In genomic region chr17:32443827-32444300, GRCh38 we compare ENCODE assay signal across 8 cellular contexts. TPM values are rescaled to one million over a fixed set of nuclear protein-coding genes. Genes with fewer than 3 reads are reported as not detected.
A peak's percentile ranks its signal among the peaks of the same experiment; 100 is the strongest.
DNase-seq lines count a peak whose midpoint lies in the region; ATAC-seq and TF ChIP-seq lines count a peak whose summit lies in the region.

No MANE protein-coding gene starts in this region.

- intact Hi-C loops in left ventricle myocardium inferior (cut with micrococcal nuclease) = no loop called here

- H4K20me1 ChIP-seq in GM23338 (replicated peaks; ENCODE audit: insufficient read depth) = peaks cover 29% of the 10 kb centered on the region

- H3K27ac ChIP-seq in GM23338 (ENCODE audit: low read depth) (no peak overlapping the region), left ventricle myocardium inferior (replicated peaks) (no peak overlapping the region)

- no peaks in the 10 kb centered on the region for H3F3A ChIP-seq in GM23338 (replicated peaks; ENCODE audit: low read depth)

- peak in 1 of 2 experiments; percentile 77; a peak in 1 of 4 replicates for TF ChIP-seq CTCF in GM23338 (conservative IDR thresholded peaks at IDR 0.05; ENCODE audit: low read depth in 2 of 2)
- TF ChIP-seq CTCF in left ventricle myocardium inferior (IDR thresholded peaks at IDR 0.05; ENCODE audit: borderline replicate concordance) = no peak

- peaks cover 21% of the 10 kb centered on the region for H3K36me3 ChIP-seq in GM23338 (ENCODE audit: insufficient read depth)
- H3K36me3 ChIP-seq in left ventricle myocardium inferior = peaks cover 22% of the 10 kb centered on the region

- peak overlapping the region; percentile 77 for H3K4me2 ChIP-seq in GM23338

- H3K9me2 ChIP-seq in GM23338 (ENCODE audit: insufficient read depth) = no peaks in the 10 kb centered on the region

- H3K27ac Mint-ChIP-seq in GM23338 = no peak overlapping the region
- H3K27ac Mint-ChIP-seq in stimulated activated effector memory CD8-positive, alpha-beta T cell treated with anti-CD3 and anti-CD28 coated beads, Interleukin-12 subunit alpha, Interleukin-12 subunit beta, amount 100 ng/mL, for 72 hours = peak overlapping the region; percentile 87

- DNase-seq in GM23338 (ENCODE audit: low spot score) (no peak), left ventricle myocardium inferior (no peak), NCI-H1105 treated with DMSO at 0.1 percent for 48 hours (lab: John Stamatoyannopoulos, UW) (no peak), 8988T (no peak), NCI-H1105 (lab: John Stamatoyannopoulos, UW) (no peak), AG20443 (ENCODE audit: low spot score) (no peak)
- DNase-seq in stimulated activated effector memory CD8-positive, alpha-beta T cell treated with anti-CD3 and anti-CD28 coated beads, Interleukin-12 subunit alpha, Interleukin-12 subunit beta, amount 100 ng/mL, for 72 hours (ENCODE audit: low spot score in 2 of 2) = no peak

- H2AFZ ChIP-seq in GM23338 = peak overlapping the region; percentile 99

- H3K4me3 ChIP-seq in GM23338 (peak overlapping the region; percentile 100), left ventricle myocardium inferior (peak overlapping the region; percentile 99)

- H3K9me3 Mint-ChIP-seq in GM23338 = peaks cover 9% of the 10 kb centered on the region
- H3K9me3 Mint-ChIP-seq in stimulated activated effector memory CD8-positive, alpha-beta T cell treated with anti-CD3 and anti-CD28 coated beads, Interleukin-12 subunit alpha, Interleukin-12 subunit beta, amount 100 ng/mL, for 72 hours = no peaks in the 10 kb centered on the region

- peaks cover 20% of the 10 kb centered on the region for H3K27me3 Mint-ChIP-seq in GM23338 (ENCODE audit: insufficient read depth, low read depth, poor library complexity)

- H3K79me2 ChIP-seq in GM23338 (replicated peaks; ENCODE audit: insufficient read depth) = peaks cover 45% of the 10 kb centered on the region

- peaks cover 12% of the 10 kb centered on the region for H3K4me1 ChIP-seq in GM23338 (ENCODE audit: insufficient read depth)
- H3K4me1 ChIP-seq in left ventricle myocardium inferior = peaks cover 41% of the 10 kb centered on the region

- H3K4me3 Mint-ChIP-seq in GM23338 = peak overlapping the region; percentile 91
- H3K4me3 Mint-ChIP-seq in stimulated activated effector memory CD8-positive, alpha-beta T cell treated with anti-CD3 and anti-CD28 coated beads, Interleukin-12 subunit alpha, Interleukin-12 subunit beta, amount 100 ng/mL, for 72 hours = peak overlapping the region; percentile 75

- peaks cover 33% of the 10 kb centered on the region for H3K36me3 Mint-ChIP-seq in GM23338 (ENCODE audit: low read depth)
- peaks cover 41% of the 10 kb centered on the region for H3K36me3 Mint-ChIP-seq in stimulated activated effector memory CD8-positive, alpha-beta T cell treated with anti-CD3 and anti-CD28 coated beads, Interleukin-12 subunit alpha, Interleukin-12 subunit beta, amount 100 ng/mL, for 72 hours

- H3K9me3 ChIP-seq in left ventricle myocardium inferior (replicated peaks) = no peaks in the 10 kb centered on the region

- H3K4me1 Mint-ChIP-seq in GM23338 = peaks cover 16% of the 10 kb centered on the region
- peaks cover 36% of the 10 kb centered on the region for H3K4me1 Mint-ChIP-seq in stimulated activated effector memory CD8-positive, alpha-beta T cell treated with anti-CD3 and anti-CD28 coated beads, Interleukin-12 subunit alpha, Interleukin-12 subunit beta, amount 100 ng/mL, for 72 hours

- H3K27me3 ChIP-seq in GM23338 (ENCODE audit: insufficient read depth) (peaks cover 8% of the 10 kb centered on the region), left ventricle myocardium inferior (ENCODE audit: low read depth) (no peaks in the 10 kb centered on the region)

- peak; percentile 27 for ATAC-seq in GM23338
- peak; percentile 26 for ATAC-seq in SK-N-SH treated with all-trans-retinoic acid at 6 μM for 48 hours
- ATAC-seq in stimulated activated effector memory CD8-positive, alpha-beta T cell treated with anti-CD3 and anti-CD28 coated beads, Interleukin-12 subunit alpha, Interleukin-12 subunit beta, amount 100 ng/mL, for 72 hours = no peak

TF ChIP-seq in GM23338, 12 proteins besides CTCF, POLR2A, EP300 and RAD21:
- no peak for TF ChIP-seq EZH2phosphoT487 (IDR thresholded peaks at IDR 0.05; ENCODE audit: unreplicated experiment)
- TF ChIP-seq POLR2AphosphoS5 (IDR thresholded peaks at IDR 0.05; ENCODE audit: low read depth) = no peak
- no peak for TF ChIP-seq NANOG (IDR thresholded peaks at IDR 0.05; ENCODE audit: borderline replicate concordance)
- no peak for TF ChIP-seq STAT1 (IDR thresholded peaks at IDR 0.05; ENCODE audit: unreplicated experiment)
- TF ChIP-seq, protein P1, sequence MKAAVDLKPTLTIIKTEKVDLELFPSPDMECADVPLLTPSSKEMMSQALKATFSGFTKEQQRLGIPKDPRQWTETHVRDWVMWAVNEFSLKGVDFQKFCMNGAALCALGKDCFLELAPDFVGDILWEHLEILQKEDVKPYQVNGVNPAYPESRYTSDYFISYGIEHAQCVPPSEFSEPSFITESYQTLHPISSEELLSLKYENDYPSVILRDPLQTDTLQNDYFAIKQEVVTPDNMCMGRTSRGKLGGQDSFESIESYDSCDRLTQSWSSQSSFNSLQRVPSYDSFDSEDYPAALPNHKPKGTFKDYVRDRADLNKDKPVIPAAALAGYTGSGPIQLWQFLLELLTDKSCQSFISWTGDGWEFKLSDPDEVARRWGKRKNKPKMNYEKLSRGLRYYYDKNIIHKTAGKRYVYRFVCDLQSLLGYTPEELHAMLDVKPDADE (IDR thresholded peaks at IDR 0.05) = no peak

TF ChIP-seq in SK-N-SH treated with all-trans-retinoic acid at 6 μM for 48 hours, 23 proteins besides CTCF, POLR2A, EP300 and RAD21:
- no peak for TF ChIP-seq PATZ1 (CRISPR knock-in tag; IDR thresholded peaks at IDR 0.05; ENCODE audit: borderline replicate concordance)
- no peak for TF ChIP-seq POU6F1 (CRISPR knock-in tag; IDR thresholded peaks at IDR 0.05; ENCODE audit: borderline replicate concordance, low read depth)
- TF ChIP-seq ZFP3 (CRISPR knock-in tag; IDR thresholded peaks at IDR 0.05) = no peak

RNA-seq across cellular contexts. Expression of gene PSMD11, which starts 0.4 kb away (rescaled TPM):
- total RNA-seq in GM23338 (2014; rRNA removed; shearing (Covaris generic)) = 132 and 180 TPM in 2 replicates
- polyA plus RNA-seq in GM23338 (2016; fragmentation: Nextera tagmentation; extraction: Ambion mirVana) = 360 and 369 TPM in 2 replicates
- 63.7 TPM for total RNA-seq in left ventricle myocardium inferior

RNA-seq across cellular contexts. Expression of gene CDK5R1, which starts 42.9 kb away (rescaled TPM):
- total RNA-seq in GM23338 (2014; rRNA removed; shearing (Covaris generic)) = 8.7 and 11.6 TPM in 2 replicates
- 4.0 and 4.1 TPM in 2 replicates for polyA plus RNA-seq in GM23338 (2016; fragmentation: Nextera tagmentation; extraction: Ambion mirVana)
- 1.5 TPM for total RNA-seq in left ventricle myocardium inferior
